ENCODE assay signal across 1 cellular context in the genomic region with DNA sequence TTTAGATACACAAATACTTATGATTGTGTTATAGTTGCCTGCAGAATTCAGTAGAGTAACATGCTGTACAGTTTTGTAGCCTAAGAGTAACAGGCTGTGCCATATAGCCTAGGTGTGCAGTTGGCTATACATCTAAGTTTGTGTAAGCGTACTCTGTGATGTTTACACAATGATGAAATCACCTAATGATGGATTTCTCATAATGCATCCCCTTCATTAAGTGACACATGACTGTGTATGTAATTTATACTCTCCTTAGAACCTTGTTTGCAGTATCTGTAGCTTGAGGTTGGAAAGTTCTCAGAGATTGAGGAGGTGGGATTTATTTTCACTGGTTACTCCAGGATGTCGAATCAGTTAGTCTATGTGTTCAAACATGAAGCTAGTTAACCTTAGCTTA.
TF ChIP-seq lines count a peak whose summit lies in the region.

No MANE protein-coding gene starts in this region.

TF ChIP-seq in HEK293, 187 proteins besides CTCF, POLR2A, EP300 and RAD21 (continued from another document):
- TF ChIP-seq ZNF169 (tag by site-specific recombination; IDR thresholded peaks at IDR 0.05) (no peak), ZNF221 (tag by site-specific recombination; IDR thresholded peaks at IDR 0.05; ENCODE audit: borderline replicate concordance) (no peak), MEIS1 (CRISPR knock-in tag; IDR thresholded peaks at IDR 0.05; ENCODE audit: borderline replicate concordance) (peak; percentile 46; the same call in 1 of the 2 replicates), ZNF366 (tag by site-specific recombination; conservative IDR thresholded peaks at IDR 0.05) (peak; percentile 59), ZNF629 (tag by site-specific recombination; IDR thresholded peaks at IDR 0.05) (peak; percentile 63), ZSCAN23 (tag by site-specific recombination; IDR thresholded peaks at IDR 0.05) (0 out of 2 replicates have a peak, but pooled peaks have one; percentile 38)
